In the genomic region with DNA sequence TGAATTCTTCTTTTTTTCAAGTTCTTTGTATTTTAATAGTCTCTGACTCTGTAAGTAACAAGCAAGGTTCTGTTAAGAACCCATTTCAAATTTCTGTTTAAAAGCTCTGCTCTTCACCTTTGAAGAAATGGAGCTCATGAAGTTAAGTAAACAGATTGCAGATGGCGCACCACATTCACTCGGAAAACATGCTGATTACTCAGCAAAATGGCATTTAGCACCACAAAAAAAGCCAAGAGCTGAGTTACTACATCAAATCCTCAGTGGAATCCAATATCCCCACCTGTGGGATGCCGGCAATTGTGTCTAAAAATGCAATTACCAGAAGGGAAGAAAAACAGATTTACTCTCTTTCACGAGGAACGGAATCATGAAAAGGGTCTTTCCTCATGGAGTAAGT, we compare ENCODE assay signal across 23 cellular contexts.
DNase-seq lines count a peak whose midpoint lies in the region; ATAC-seq and TF ChIP-seq lines count a peak whose summit lies in the region.
"Had no signal": no experiment of that assay in that cellular context is flagged by ENCODE, and none has a peak within 500 bp of the region (broad histone marks: within the 10 kb centered on the region; RNA-seq: fewer than 3 reads in every experiment).

No MANE protein-coding gene starts in this region.

- H3K4me2 ChIP-seq in mammary epithelial cell (ENCODE audit: insufficient read depth, low read depth, low read length), result no peak overlapping the region

- H3K4me3 ChIP-seq in mammary epithelial cell (replicated peaks in 1 of 3; ENCODE audit: insufficient read depth in 1 of 3, low read depth in 2 of 3, low read length in 3 of 3) (no peak overlapping the region), astrocyte of the cerebellum (ENCODE audit: low read depth, low read length) (no peak overlapping the region)
- H3K4me3 ChIP-seq: colonic mucosa, SK-N-MC, transverse colon had no signal

- H3K27me3 ChIP-seq in mammary epithelial cell (ENCODE audit: insufficient read depth, low read length), result no peaks in the 10 kb centered on the region
- H3K27me3 ChIP-seq: colonic mucosa, transverse colon had no signal

- intact Hi-C loops in MCF 10A (cut with micrococcal nuclease), result loop anchor here (10.0 kb wide), 1 partner anchor 234 kb away; no protein-coding TSS in a partner anchor
- intact Hi-C loops in mammary epithelial cell (cut with micrococcal nuclease), result no loop called here

- CTCF ChIA-PET in MCF 10A (lab: Yijun Ruan, JAX) (no interaction called here), mammary epithelial cell (lab: Charles Lee; ENCODE audit: low non-redundant PET) (no interaction called here)

- peaks cover 8% of the 10 kb centered on the region for H3K9me3 Mint-ChIP-seq in MCF 10A (ENCODE audit: unreplicated experiment)

- POLR2A ChIA-PET in MCF 10A (lab: Yijun Ruan, JAX), result no interaction called here

- no peaks in the 10 kb centered on the region for H3K4me1 Mint-ChIP-seq in MCF 10A (ENCODE audit: insufficient read depth, unreplicated experiment)
- H3K4me1 Mint-ChIP-seq: CD4-positive, CD25-positive, alpha-beta regulatory T cell; immature natural killer cell; natural killer cell had no signal

- H3K9ac ChIP-seq in mammary epithelial cell (ENCODE audit: insufficient read depth, low read length), result no peak overlapping the region

- dilution Hi-C loops in mammary epithelial cell (cut with HindIII; ENCODE audit: low sequenced_read_pairs), result no loop called here

- no peak overlapping the region for H3K4me3 Mint-ChIP-seq in MCF 10A (ENCODE audit: unreplicated experiment)
- H3K4me3 Mint-ChIP-seq: CD4-positive, CD25-positive, alpha-beta regulatory T cell; immature natural killer cell; natural killer cell had no signal

- no peaks in the 10 kb centered on the region for H3K36me3 ChIP-seq in mammary epithelial cell (ENCODE audit: insufficient read depth, low read length)
- H3K36me3 ChIP-seq: colonic mucosa, transverse colon had no signal

- H3K36me3 Mint-ChIP-seq in MCF 10A (ENCODE audit: insufficient read depth, unreplicated experiment), result no peaks in the 10 kb centered on the region
- H3K36me3 Mint-ChIP-seq: CD4-positive, CD25-positive, alpha-beta regulatory T cell; immature natural killer cell; natural killer cell had no signal

- in situ Hi-C loops in mammary epithelial cell (cut with MboI; ENCODE audit: low sequenced_read_pairs in 2 of 2), result no loop called here
- in situ Hi-C loops in astrocyte of the cerebellum (cut with HindIII; ENCODE audit: low sequenced_read_pairs), result no loop called here

- BruUV-seq in MCF 10A (replicated peaks; lab: Mats Ljungman, UMichigan), result no TSS peak
- BruUV-seq in mammary epithelial cell (replicated peaks; lab: Mats Ljungman, UMichigan), result no TSS peak

- H3K9me3 ChIP-seq in mammary epithelial cell (replicated peaks; ENCODE audit: insufficient read depth, low read length), result no peaks in the 10 kb centered on the region
- H3K9me3 ChIP-seq: colonic mucosa, transverse colon had no signal

- no peak for TF ChIP-seq CTCF in MCF 10A (IDR thresholded peaks at IDR 0.05; ENCODE audit: unreplicated experiment)
- TF ChIP-seq CTCF in mammary epithelial cell (conservative IDR thresholded peaks at IDR 0.05 in 1 of 2, IDR thresholded peaks at IDR 0.05 in 1 of 2; ENCODE audit: extremely low read depth in 1 of 2, insufficient read depth in 1 of 2, low read depth in 1 of 2, low read length in 2 of 2), result no peak
- no peak for TF ChIP-seq CTCF in astrocyte of the cerebellum (IDR thresholded peaks at IDR 0.05; ENCODE audit: low read depth, low read length, missing control alignments)

- H2AFZ ChIP-seq in mammary epithelial cell (ENCODE audit: low read depth, low read length), result no peak overlapping the region

- H3K4me1 ChIP-seq in mammary epithelial cell (ENCODE audit: insufficient read depth, low read length), result no peaks in the 10 kb centered on the region
- H3K4me1 ChIP-seq: colonic mucosa, transverse colon had no signal

- no peaks in the 10 kb centered on the region for H3K79me2 ChIP-seq in mammary epithelial cell (ENCODE audit: insufficient read depth, low read length)

- DNase-seq in MCF 10A (ENCODE audit: unreplicated experiment) (peak; percentile 38), mammary epithelial cell (no peak), astrocyte of the cerebellum (ENCODE audit: low read depth) (peak; percentile 52), iris pigment epithelial cell (ENCODE audit: low read depth) (peak; percentile 18), cerebellar nuclear complex (lab: John Stamatoyannopoulos, UW) (no peak), occipital lobe (lab: John Stamatoyannopoulos, UW) (no peak)
- DNase-seq in activated T-cell treated with anti-CD3 and anti-CD28 coated beads, Interleukin-2, amount 50 U/mL, for 1 hour, result no peak
- DNase-seq: activated CD4-positive, alpha-beta T cell treated with anti-CD3 and anti-CD28 coated beads for 1 hour; amygdala; CD4-positive, CD25-positive, alpha-beta regulatory T cell; colonic mucosa; immature natural killer cell; MV-4-11; natural killer cell; NCI-H2029; NCI-H526; OCI-M1; stimulated activated naive CD4-positive, alpha-beta T cell; T-helper 9 cell; transverse colon had no signal

- no peak for ATAC-seq in GM21576 (IDR thresholded peaks at IDR 0.05; ENCODE audit: unreplicated experiment)
- ATAC-seq: HepG2, natural killer cell had no signal

- 88% methylated on average over 5 of the region's 5 CpGs for WGBS in mammary epithelial cell (ENCODE audit: low coverage, missing lambda C conversion rate)

- H3K27ac Mint-ChIP-seq in MCF 10A (ENCODE audit: low read depth, unreplicated experiment), result no peak overlapping the region
- H3K27ac Mint-ChIP-seq: CD4-positive, CD25-positive, alpha-beta regulatory T cell; immature natural killer cell; natural killer cell had no signal

- no peak overlapping the region for H3K27ac ChIP-seq in mammary epithelial cell (ENCODE audit: insufficient read depth, low read depth, low read length)
- H3K27ac ChIP-seq: colonic mucosa, SK-N-MC, transverse colon had no signal

- no peaks in the 10 kb centered on the region for H4K20me1 ChIP-seq in mammary epithelial cell (ENCODE audit: insufficient read depth, low read length)

- H3K27me3 Mint-ChIP-seq in MCF 10A (ENCODE audit: insufficient read depth, unreplicated experiment), result no peaks in the 10 kb centered on the region
- H3K27me3 Mint-ChIP-seq: CD4-positive, CD25-positive, alpha-beta regulatory T cell had no signal

Comparison
In these comparisons a context has a peak if more than half of its experiments do, and no peak if none do; other contexts are left out.
1. DNase-seq: peak in MCF 10A (single experiment), astrocyte of the cerebellum (single experiment) and iris pigment epithelial cell (single experiment); none in mammary epithelial cell (single experiment), activated T-cell treated with anti-CD3 and anti-CD28 coated beads, Interleukin-2, amount 50 U/mL, for 1 hour (single experiment), cerebellar nuclear complex (0 of 2) and occipital lobe (single experiment).